8 cellular contexts compared by ENCODE assay signal in the genomic region with DNA sequence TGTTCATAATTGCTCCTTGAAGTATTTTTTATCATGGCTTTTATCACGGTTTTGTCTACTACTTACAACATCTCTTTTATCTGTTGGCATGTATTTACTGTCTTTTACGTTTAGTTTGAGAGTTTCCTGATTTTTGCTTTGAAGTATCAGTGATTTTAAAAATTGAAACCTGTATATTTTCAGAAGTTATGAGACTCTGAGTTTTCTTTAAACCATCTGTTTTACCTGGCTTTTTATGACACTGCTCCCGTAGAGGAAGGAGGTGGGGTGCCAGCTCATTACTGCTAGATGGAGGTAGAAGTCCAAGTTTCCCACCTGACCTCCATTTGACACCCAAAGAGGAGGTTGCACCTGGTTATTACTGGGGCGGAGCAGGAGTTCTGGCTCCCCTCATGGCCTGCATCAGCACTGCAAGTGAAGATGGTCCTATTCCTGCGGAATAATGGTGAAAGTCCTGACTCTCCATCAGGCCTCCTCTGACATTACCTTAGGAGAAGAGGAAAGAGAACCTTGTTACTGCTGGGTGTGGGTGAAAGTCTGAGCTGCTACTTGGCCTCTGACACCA. TPM values are rescaled to one million over a fixed set of nuclear protein-coding genes. Genes with fewer than 3 reads are reported as not detected.
DNase-seq lines count a peak whose midpoint lies in the region; ATAC-seq, FAIRE-seq and TF ChIP-seq lines count a peak whose summit lies in the region.

No MANE protein-coding gene starts in this region.

- H3K4ac ChIP-seq in H1 (replicated peaks; ENCODE audit: insufficient read length, low read depth, low read length), result no peak overlapping the region

- H3K4me2 ChIP-seq in SK-N-SH (no peak overlapping the region), H1 (ENCODE audit: insufficient read depth in 1 of 2, low read depth in 2 of 2, low read length in 2 of 2) (no peak overlapping the region)

- FAIRE-seq in H1 (lab: Jason Lieb, UNC), result no peak

- WGBS in SK-N-SH (ENCODE audit: low lambda C conversion rate), result 59% methylated on average over 5 of the region's 5 CpGs
- 66% methylated on average over 5 of the region's 5 CpGs; no CpG with 5 or more reads in 1 of the 2 experiments for WGBS in H1 (ENCODE audit: extremely low coverage in 1 of 2, insufficient coverage in 1 of 2, insufficient read length in 1 of 2, insufficient replicate concordance in 2 of 2, low coverage in 1 of 2, low lambda C conversion rate in 2 of 2, missing lambda C conversion rate in 1 of 2), 2 experiments
- 64% methylated on average over 5 of the region's 5 CpGs for WGBS in thymus

- peaks cover 4% of the 10 kb centered on the region for H3F3A ChIP-seq in SK-N-SH (replicated peaks; ENCODE audit: insufficient read depth)

- H3K4me1 ChIP-seq in cardiac muscle cell (ENCODE audit: low read depth) (no peaks in the 10 kb centered on the region), right atrium auricular region (peaks cover 0 to 3% of the 10 kb centered on the region in 2 donors), SK-N-SH (ENCODE audit: control insufficient read depth in 1 of 2, insufficient read depth in 2 of 2, low read depth in 1 of 2, low read length in 1 of 2) (no peaks in the 10 kb centered on the region), H1 (replicated peaks in 1 of 4; ENCODE audit: control insufficient read depth in 3 of 4, insufficient read depth in 4 of 4, low read length in 3 of 4) (no peaks in the 10 kb centered on the region), thymus (ENCODE audit: control insufficient read depth, insufficient read depth, low read length) (peaks cover 2% of the 10 kb centered on the region)

- TF ChIP-seq RAD21 in SK-N-SH (IDR thresholded peaks at IDR 0.05; ENCODE audit: low read length) (no peak), H1 (IDR thresholded peaks at IDR 0.05 in 1 of 2, conservative IDR thresholded peaks at IDR 0.05 in 1 of 2; ENCODE audit: low read depth in 2 of 2, low read length in 2 of 2) (peak; percentile 37 to 41; a peak in 3 of 4 replicates)

- H3K27ac ChIP-seq in cardiac muscle cell, result no peak overlapping the region
- H3K27ac ChIP-seq in right atrium auricular region, result no peak overlapping the region
- H3K27ac ChIP-seq in SK-N-SH (ENCODE audit: low read depth in 2 of 2, low read length in 1 of 2), result no peak overlapping the region
- H3K27ac ChIP-seq in H1 (ENCODE audit: low read depth, low read length), result no peak overlapping the region
- H3K27ac ChIP-seq in thymus (ENCODE audit: low read depth), result peak overlapping the region; percentile 5

- H3K9ac ChIP-seq in SK-N-SH (no peak overlapping the region), H1 (replicated peaks in 1 of 4; ENCODE audit: extremely low read depth in 1 of 4, low read depth in 3 of 4, low read length in 3 of 4) (no peak overlapping the region)

- no peak overlapping the region for H4K91ac ChIP-seq in H1 (replicated peaks; ENCODE audit: insufficient read length, low read length)

- no peak overlapping the region for H2BK12ac ChIP-seq in H1 (ENCODE audit: low read depth, low read length)

- H2BK20ac ChIP-seq in H1 (ENCODE audit: low read length), result no peak overlapping the region

- CTCF ChIA-PET in SK-N-SH (lab: Yijun Ruan, JAX), result interaction anchor here (1.0 to 3.3 kb wide), 4 partner anchors 10 to 279 kb away, joined by 3 to 13 read pairs (median 7); a partner anchor contains a TSS
- CTCF ChIA-PET in H1 (lab: Charles Lee; ENCODE audit: partially characterized antibody), result interaction anchor here (0.7 to 2.1 kb wide), 18 partner anchors 9 to 198 kb away, joined by 3 to 9 read pairs (median 3); a partner anchor contains a TSS

- TF ChIP-seq EP300 in SK-N-SH (IDR thresholded peaks at IDR 0.05; ENCODE audit: borderline replicate concordance in 1 of 2, low read depth in 1 of 2, low read length in 1 of 2) (no peak), H1 (IDR thresholded peaks at IDR 0.05; ENCODE audit: borderline replicate concordance in 1 of 2, low read depth in 2 of 2, low read length in 2 of 2) (no peak)

- no peak overlapping the region for H2AK5ac ChIP-seq in H1 (ENCODE audit: low read depth, low read length)

- TF ChIP-seq POLR2A in H1 (IDR thresholded peaks at IDR 0.05; ENCODE audit: control extremely low read depth in 1 of 2, low read depth in 2 of 2, low read length in 2 of 2), result no peak

- no peak overlapping the region for H2BK5ac ChIP-seq in H1 (ENCODE audit: low read depth, low read length)

- H3K36me3 ChIP-seq in cardiac muscle cell (no peaks in the 10 kb centered on the region), right atrium auricular region (no peaks in the 10 kb centered on the region), SK-N-SH (replicated peaks in 1 of 2; ENCODE audit: control insufficient read depth in 1 of 2, insufficient read depth in 2 of 2, low read length in 1 of 2) (no peaks in the 10 kb centered on the region), H1 (ENCODE audit: control insufficient read depth in 2 of 4, insufficient read depth in 4 of 4, low read length in 3 of 4) (no peaks in the 10 kb centered on the region), thymus (ENCODE audit: control insufficient read depth, insufficient read depth) (no peaks in the 10 kb centered on the region)

- H2AFZ ChIP-seq in SK-N-SH (ENCODE audit: low read depth) (no peak overlapping the region), H1 (ENCODE audit: low read length) (0 out of 2 replicates have a peak overlapping the region, but pooled peaks have one; percentile 86)

- no peak overlapping the region for H3K4me3 ChIP-seq in cardiac muscle cell
- no peak overlapping the region for H3K4me3 ChIP-seq in right atrium auricular region
- no peak overlapping the region for H3K4me3 ChIP-seq in SK-N-SH (ENCODE audit: low read depth in 2 of 2, low read length in 1 of 2)
- no peak overlapping the region for H3K4me3 ChIP-seq in H1 (ENCODE audit: extremely low read depth in 1 of 4, insufficient read depth in 2 of 4, low read depth in 3 of 4, low read length in 4 of 4)
- H3K4me3 ChIP-seq in thymus (ENCODE audit: low read length), result no peak overlapping the region

- no peaks in the 10 kb centered on the region for H3K23me2 ChIP-seq in H1 (ENCODE audit: low read depth, low read length)

- H3K79me1 ChIP-seq in H1 (ENCODE audit: low read depth, low read length), result no peaks in the 10 kb centered on the region

- H3K18ac ChIP-seq in H1 (ENCODE audit: extremely low read depth, low read length), result no peak overlapping the region

- H3K9me3 ChIP-seq in cardiac muscle cell (ENCODE audit: low read depth) (no peaks in the 10 kb centered on the region), right atrium auricular region (no peaks in the 10 kb centered on the region), SK-N-SH (no peaks in the 10 kb centered on the region), H1 (ENCODE audit: insufficient read depth in 2 of 2, low read depth in 1 of 2, low read length in 1 of 2) (no peaks in the 10 kb centered on the region), thymus (ENCODE audit: control insufficient read depth) (no peaks in the 10 kb centered on the region)

- H4K20me1 ChIP-seq in SK-N-SH (ENCODE audit: insufficient read depth), result no peaks in the 10 kb centered on the region
- no peaks in the 10 kb centered on the region for H4K20me1 ChIP-seq in H1 (replicated peaks in 1 of 2; ENCODE audit: control insufficient read depth in 1 of 2, insufficient read depth in 2 of 2, low read length in 2 of 2)

- H3K9me2 ChIP-seq in SK-N-SH, result no peaks in the 10 kb centered on the region

- H3K79me2 ChIP-seq in SK-N-SH (ENCODE audit: insufficient read depth) (no peaks in the 10 kb centered on the region), H1 (ENCODE audit: control insufficient read depth in 1 of 2, insufficient read depth in 2 of 2, low read length in 2 of 2) (no peaks in the 10 kb centered on the region)

- H3K27me3 ChIP-seq in cardiac muscle cell, result no peaks in the 10 kb centered on the region
- no peaks in the 10 kb centered on the region for H3K27me3 ChIP-seq in right atrium auricular region
- H3K27me3 ChIP-seq in SK-N-SH (ENCODE audit: insufficient read depth), result no peaks in the 10 kb centered on the region
- H3K27me3 ChIP-seq in H1 (replicated peaks in 1 of 4; ENCODE audit: control insufficient read depth in 3 of 4, extremely low read depth in 1 of 4, insufficient read depth in 3 of 4, low read length in 3 of 4), result no peaks in the 10 kb centered on the region
- no peaks in the 10 kb centered on the region for H3K27me3 ChIP-seq in thymus (ENCODE audit: control insufficient read depth, insufficient read depth)

- H3K23ac ChIP-seq in H1 (ENCODE audit: insufficient read length), result no peak overlapping the region

- H2BK15ac ChIP-seq in H1 (ENCODE audit: low read length), result no peak overlapping the region

- H4K5ac ChIP-seq in H1 (ENCODE audit: insufficient read length, low read depth, low read length), result no peak overlapping the region

- TF ChIP-seq CTCF in cardiac muscle cell (IDR thresholded peaks at IDR 0.05; ENCODE audit: low read depth, low read length) (peak; percentile 40), right atrium auricular region (IDR thresholded peaks at IDR 0.05) (no peak), SK-N-SH (IDR thresholded peaks at IDR 0.05) (peak; percentile 30; the same call in 1 of the 2 replicates), H1 (IDR thresholded peaks at IDR 0.05; ENCODE audit: control extremely low read depth in 1 of 3, insufficient read depth in 1 of 3, low read depth in 1 of 3, low read length in 3 of 3) (peak; percentile 65 to 83 (median 77))

- no peak overlapping the region for H3K56ac ChIP-seq in H1 (replicated peaks; ENCODE audit: insufficient read length, low read depth, low read length)

- POLR2A ChIA-PET in SK-N-SH (lab: Yijun Ruan, JAX), result no interaction called here
- POLR2A ChIA-PET in H1 (lab: Charles Lee; ENCODE audit: partially characterized antibody), result interaction anchor here (0.6 to 1.9 kb wide), 2 partner anchors 10 to 32 kb away, joined by 4 to 7 read pairs; a partner anchor contains a TSS

- H3K14ac ChIP-seq in H1 (ENCODE audit: insufficient read length), result no peak overlapping the region

- no peak overlapping the region for H2BK120ac ChIP-seq in H1 (replicated peaks; ENCODE audit: low read depth, low read length)

- ATAC-seq in GM19397 (IDR thresholded peaks at IDR 0.05; ENCODE audit: unreplicated experiment), result no peak

- no peak overlapping the region for H4K8ac ChIP-seq in H1 (ENCODE audit: extremely low read depth, insufficient read depth, low read length)

- DNase-seq in cardiac muscle cell (ENCODE audit: low read depth in 1 of 2, low spot score in 1 of 2) (peak in 1 of 2 donors; percentile 2), right atrium auricular region (ENCODE audit: low spot score) (no peak), SK-N-SH (peak; percentile 32), H1 (ENCODE audit: low read depth in 1 of 2, low spot score in 2 of 2) (peak in 1 of 2 experiments; percentile 55), activated gamma-delta T cell treated with Interleukin-2 at 50 U/mL for 16 hours (no peak), NCI-H345 treated with DMSO at 0.1 percent for 48 hours (lab: John Stamatoyannopoulos, UW; ENCODE audit: unreplicated experiment) (no peak)

RNA-seq across cellular contexts. Expression of a gene that starts 10.0 kb away (rescaled TPM):
- total RNA-seq in cardiac muscle cell (23.7 and 42.2 TPM in 2 replicates), right atrium auricular region (10 to 100 TPM; 14.8 to 16.4 TPM)
- polyA plus RNA-seq in cardiac muscle cell (32.2 and 38.5 TPM in 2 replicates), SK-N-SH (2012; rRNA removed) (17.2 and 22.9 TPM in 2 replicates), H1 (2011; rRNA removed) (11.7 and 16.1 TPM in 2 replicates), thymus (89.9 TPM)
- 25.3 and 25.6 TPM in 2 replicates for polyA plus RNA-seq in SK-N-SH (2012; cell fraction: cytosol; rRNA removed)
- polyA plus RNA-seq in SK-N-SH (2012; cell fraction: nucleus; rRNA removed), result 20.2 and 35.9 TPM in 2 replicates
- total RNA-seq in H1 (2021; fragmentation: NEBNext Ultra II Directional; extraction: Animal tissue kit (Norgen Biotek cat#: 25700)), result 34.9 and 36.3 TPM in 2 replicates
- polyA plus RNA-seq in H1 (2011; cell fraction: cytosol; rRNA removed), result 21.2 TPM
- 20.4 TPM for polyA plus RNA-seq in H1 (2011; cell fraction: nucleus; rRNA removed)
- polyA plus RNA-seq in H1 (2012, experiment 1 of 2), result 23.4 to 32.6 TPM (median 24.7 TPM) in 4 replicates
- 3.2 TPM for polyA plus RNA-seq in H1 (2012, experiment 2 of 2)
- polyA plus RNA-seq in H1 (2013, experiment 1 of 2), result 42.2 TPM
- polyA plus RNA-seq in H1 (2013, experiment 2 of 2), result 42.9 TPM
- polyA minus RNA-seq in H1 (2011; rRNA and poly(A)+ RNA removed), result 34.1 and 43.9 TPM in 2 replicates
- polyA minus RNA-seq in H1 (2011; cell fraction: cytosol; rRNA and poly(A)+ RNA removed), result 28.8 TPM
- polyA minus RNA-seq in H1 (2011; cell fraction: nucleus; rRNA and poly(A)+ RNA removed), result 65.7 TPM

Comparison
In these comparisons a context has a peak if more than half of its experiments do, and no peak if none do; other contexts are left out.
1. CTCF ChIP-seq: peak in cardiac muscle cell (single experiment), SK-N-SH (single experiment) and H1 (3 of 3); none in right atrium auricular region (0 of 2).